ENCODE assay signal across 8 cellular contexts in the genomic region with DNA sequence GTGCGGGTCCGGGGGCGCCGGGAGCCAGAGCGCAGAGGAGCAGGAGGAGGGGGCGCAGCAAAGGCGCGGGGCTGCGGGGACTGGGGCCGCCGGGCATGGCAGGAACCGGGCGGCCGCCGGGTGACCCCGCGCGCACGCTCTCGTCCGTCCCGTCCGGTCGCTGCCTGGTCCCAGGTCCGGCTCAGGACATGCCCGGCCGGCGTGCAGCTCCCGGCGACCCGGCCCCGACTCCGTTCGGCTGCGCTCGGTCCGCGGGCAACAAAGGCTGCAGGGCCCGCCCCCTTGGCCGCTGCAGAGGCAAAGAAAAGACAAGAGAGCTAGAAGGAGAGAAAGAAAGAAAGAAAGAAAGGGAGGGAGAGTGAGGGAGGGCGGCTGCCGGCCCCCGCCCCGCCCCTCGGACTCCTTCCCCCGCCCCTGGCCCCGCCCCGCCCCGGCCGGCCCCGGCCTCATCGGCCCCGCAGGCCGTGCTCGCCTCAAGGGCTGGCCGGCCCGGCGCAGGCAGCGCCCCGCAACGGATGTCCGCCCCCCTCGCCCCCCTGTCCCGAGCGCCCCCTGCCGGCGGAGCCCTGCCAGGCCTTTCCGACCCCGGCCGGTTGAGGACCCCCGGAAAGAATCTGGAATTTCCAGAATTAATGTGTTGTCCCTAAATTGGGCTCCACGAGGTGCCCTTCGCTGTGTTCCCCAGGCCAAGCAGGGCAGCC. TPM values are rescaled to one million over a fixed set of nuclear protein-coding genes. Genes with fewer than 3 reads are reported as not detected.
A peak's percentile ranks its signal among the peaks of the same experiment; 100 is the strongest.
DNase-seq lines count a peak whose midpoint lies in the region; TF ChIP-seq lines count a peak whose summit lies in the region.

A gene with protein sequence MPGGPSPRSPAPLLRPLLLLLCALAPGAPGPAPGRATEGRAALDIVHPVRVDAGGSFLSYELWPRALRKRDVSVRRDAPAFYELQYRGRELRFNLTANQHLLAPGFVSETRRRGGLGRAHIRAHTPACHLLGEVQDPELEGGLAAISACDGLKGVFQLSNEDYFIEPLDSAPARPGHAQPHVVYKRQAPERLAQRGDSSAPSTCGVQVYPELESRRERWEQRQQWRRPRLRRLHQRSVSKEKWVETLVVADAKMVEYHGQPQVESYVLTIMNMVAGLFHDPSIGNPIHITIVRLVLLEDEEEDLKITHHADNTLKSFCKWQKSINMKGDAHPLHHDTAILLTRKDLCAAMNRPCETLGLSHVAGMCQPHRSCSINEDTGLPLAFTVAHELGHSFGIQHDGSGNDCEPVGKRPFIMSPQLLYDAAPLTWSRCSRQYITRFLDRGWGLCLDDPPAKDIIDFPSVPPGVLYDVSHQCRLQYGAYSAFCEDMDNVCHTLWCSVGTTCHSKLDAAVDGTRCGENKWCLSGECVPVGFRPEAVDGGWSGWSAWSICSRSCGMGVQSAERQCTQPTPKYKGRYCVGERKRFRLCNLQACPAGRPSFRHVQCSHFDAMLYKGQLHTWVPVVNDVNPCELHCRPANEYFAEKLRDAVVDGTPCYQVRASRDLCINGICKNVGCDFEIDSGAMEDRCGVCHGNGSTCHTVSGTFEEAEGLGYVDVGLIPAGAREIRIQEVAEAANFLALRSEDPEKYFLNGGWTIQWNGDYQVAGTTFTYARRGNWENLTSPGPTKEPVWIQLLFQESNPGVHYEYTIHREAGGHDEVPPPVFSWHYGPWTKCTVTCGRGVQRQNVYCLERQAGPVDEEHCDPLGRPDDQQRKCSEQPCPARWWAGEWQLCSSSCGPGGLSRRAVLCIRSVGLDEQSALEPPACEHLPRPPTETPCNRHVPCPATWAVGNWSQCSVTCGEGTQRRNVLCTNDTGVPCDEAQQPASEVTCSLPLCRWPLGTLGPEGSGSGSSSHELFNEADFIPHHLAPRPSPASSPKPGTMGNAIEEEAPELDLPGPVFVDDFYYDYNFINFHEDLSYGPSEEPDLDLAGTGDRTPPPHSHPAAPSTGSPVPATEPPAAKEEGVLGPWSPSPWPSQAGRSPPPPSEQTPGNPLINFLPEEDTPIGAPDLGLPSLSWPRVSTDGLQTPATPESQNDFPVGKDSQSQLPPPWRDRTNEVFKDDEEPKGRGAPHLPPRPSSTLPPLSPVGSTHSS (N-terminal part only) (minus strand): TSS at position 341 of the 701 bp plus-strand sequence. CDS start 244 bp downstream, at position 97.

- H2BK15ac ChIP-seq in H9 (ENCODE audit: low read depth, low read length): 0 out of 2 replicates have a peak within 1 kb of the TSS, but pooled peaks have one; percentile 69

- DNase-seq in H9: peak; percentile 90
- DNase-seq in NCI-H510A treated with DMSO at 0.1 percent for 48 hours (lab: John Stamatoyannopoulos, UW): peak; percentile 9
- DNase-seq in activated T-cell treated with anti-CD3 and anti-CD28 coated beads, Interleukin-2, amount 50 U/mL, for 48 hours: peak; percentile 61 to 66
- DNase-seq in esophagus squamous epithelium (lab: John Stamatoyannopoulos, UW): no peak
- peak; percentile 17 for DNase-seq in stimulated activated naive CD4-positive, alpha-beta T cell treated with Interleukin-2 at 50 U/mL for 16 hours (lab: John Stamatoyannopoulos, UW)
- DNase-seq in NCI-H1694 (lab: John Stamatoyannopoulos, UW): no peak

- H3T11ph ChIP-seq in H9 (ENCODE audit: low read length): no peak within 1 kb of the TSS

- H3K14ac ChIP-seq in H9 (ENCODE audit: insufficient read depth, low read length): peak within 1 kb of the TSS; percentile 90

- peaks cover 21 to 28% of the 10 kb centered on the region in 2 experiments for H3K4me1 Mint-ChIP-seq in H9

- H3K27me3 ChIP-seq in H9 (ENCODE audit: insufficient read depth, low read length): no peaks in the 10 kb centered on the region; the same call in 1 of the 2 replicates
- peaks cover 0 to 34% (median 0%) of the 10 kb centered on the region in 4 donors for H3K27me3 ChIP-seq in esophagus squamous epithelium
- no peaks in the 10 kb centered on the region for H3K27me3 ChIP-seq in muscle layer of colon (ENCODE audit: control insufficient read depth in 1 of 2, insufficient read depth in 2 of 2, low read length in 2 of 2)

- peaks cover 30% of the 10 kb centered on the region for H3K27me3 Mint-ChIP-seq in H9 (ENCODE audit: low read depth)

- H3K4me2 ChIP-seq in H9 (ENCODE audit: insufficient read depth, insufficient read length, low read length): peak within 1 kb of the TSS; percentile 80

- no peak within 1 kb of the TSS for H4K5ac ChIP-seq in H9 (ENCODE audit: insufficient read length, low read depth, low read length)

- H3K36me3 Mint-ChIP-seq in H9 (ENCODE audit: insufficient read depth in 1 of 3, low read depth in 3 of 3): no peaks in the 10 kb centered on the region; a peak in 1 of 7 replicates

- H3K36me3 ChIP-seq in ES-I3 (ENCODE audit: insufficient read depth, low read length) (no peaks in the 10 kb centered on the region), esophagus squamous epithelium (no peaks in the 10 kb centered on the region), muscle layer of colon (ENCODE audit: insufficient read depth, low read length) (no peaks in the 10 kb centered on the region)

- no peak within 1 kb of the TSS for H3K27ac Mint-ChIP-seq in H9

- H2BK120ac ChIP-seq in H9 (ENCODE audit: low read depth, low read length, poor library complexity, severe bottlenecking): no peak within 1 kb of the TSS

- H3K4me3 ChIP-seq in esophagus squamous epithelium (peak within 1 kb of the TSS; percentile 44 to 76 (median 66)), muscle layer of colon (ENCODE audit: low read depth in 1 of 2, low read length in 2 of 2) (peak within 1 kb of the TSS; percentile 61 to 93)

- peak within 1 kb of the TSS; percentile 46 for H4K8ac ChIP-seq in H9 (replicated peaks; ENCODE audit: insufficient read length, low read depth, low read length)

- intact Hi-C loops in esophagus squamous epithelium (cut with DNase I): no loop called here

- H3K4ac ChIP-seq in H9 (ENCODE audit: low read depth, low read length): no peak within 1 kb of the TSS

- no peaks in the 10 kb centered on the region; the same call in 1 of the 2 replicates for H3K79me2 ChIP-seq in H9 (ENCODE audit: insufficient read depth, low read length)

- H3K4me3 Mint-ChIP-seq in H9: peak within 1 kb of the TSS; percentile 80 to 87

- WGBS in H9 (ENCODE audit: extremely low coverage, insufficient read length, low lambda C conversion rate): no CpG with 5 or more reads among the region's 73 CpGs
- 0 to 7% methylated on average over 3 to 27 of the region's 73 CpGs for WGBS in esophagus squamous epithelium, 2 donors

- H2AK5ac ChIP-seq in H9 (ENCODE audit: insufficient read length, low read length): no peak within 1 kb of the TSS

- no peaks in the 10 kb centered on the region for H3K9me3 Mint-ChIP-seq in H9

- H3K23ac ChIP-seq in H9 (ENCODE audit: insufficient read length, low read depth, low read length): no peak within 1 kb of the TSS

- H3K18ac ChIP-seq in H9 (ENCODE audit: insufficient read length, low read depth, low read length): peak within 1 kb of the TSS; percentile 75

- H3K9ac ChIP-seq in ES-I3 (ENCODE audit: low read depth, low read length) (peak within 1 kb of the TSS; percentile 93), H9 (ENCODE audit: extremely low read depth, insufficient read length, low read length) (peak within 1 kb of the TSS; percentile 52), muscle layer of colon (ENCODE audit: low read length) (peak within 1 kb of the TSS; percentile 53)

- H2BK12ac ChIP-seq in H9 (ENCODE audit: insufficient read length, low read depth, low read length): peak within 1 kb of the TSS; percentile 67

- peaks cover 12% of the 10 kb centered on the region for H3K23me2 ChIP-seq in H9 (ENCODE audit: insufficient read length, low read depth, low read length, poor library complexity, severe bottlenecking)

- no peaks in the 10 kb centered on the region for H3K79me1 ChIP-seq in H9 (ENCODE audit: insufficient read depth, low read depth, low read length, poor library complexity, severe bottlenecking)

- H3K27ac ChIP-seq in H9 (ENCODE audit: insufficient read length, low read depth, low read length) (no peak within 1 kb of the TSS), esophagus squamous epithelium (peak within 1 kb of the TSS; percentile 27 to 77 (median 66)), muscle layer of colon (ENCODE audit: low read depth, low read length) (peak within 1 kb of the TSS; percentile 92)

- peak within 1 kb of the TSS; percentile 17 for H4K91ac ChIP-seq in H9 (ENCODE audit: insufficient read length, low read depth, low read length)

- H3K56ac ChIP-seq in H9 (ENCODE audit: insufficient read length, low read depth, low read length): no peak within 1 kb of the TSS

- H2BK20ac ChIP-seq in H9 (ENCODE audit: low read depth, low read length, poor library complexity, severe bottlenecking): no peak within 1 kb of the TSS

- H3K4me1 ChIP-seq in ES-I3 (ENCODE audit: insufficient read depth, low read length) (peaks cover 4% of the 10 kb centered on the region), H9 (ENCODE audit: insufficient read depth, low read length) (peaks cover 2% of the 10 kb centered on the region; the same call in 1 of the 2 replicates), esophagus squamous epithelium (peaks cover 12 to 25% (median 14%) of the 10 kb centered on the region in 3 donors), muscle layer of colon (ENCODE audit: insufficient read depth, low read length) (peaks cover 11% of the 10 kb centered on the region)

- no peak within 1 kb of the TSS for H2AFZ ChIP-seq in H9 (ENCODE audit: low read length)

- H2BK5ac ChIP-seq in H9 (ENCODE audit: insufficient read length, low read length): no peak within 1 kb of the TSS

- no peaks in the 10 kb centered on the region for H4K20me1 ChIP-seq in H9 (ENCODE audit: control insufficient read depth, insufficient read depth, insufficient read length)

- TF ChIP-seq POLR2A in esophagus squamous epithelium (IDR thresholded peaks at IDR 0.05): no peak

- H3K9me3 ChIP-seq in ES-I3 (ENCODE audit: control insufficient read depth, insufficient read depth, low read length) (no peaks in the 10 kb centered on the region), H9 (ENCODE audit: control insufficient read depth, low read depth, low read length) (no peaks in the 10 kb centered on the region), esophagus squamous epithelium (no peaks in the 10 kb centered on the region), muscle layer of colon (ENCODE audit: low read length) (no peaks in the 10 kb centered on the region)

- peak; percentile 78 for TF ChIP-seq CTCF in H9 (conservative IDR thresholded peaks at IDR 0.05)
- TF ChIP-seq CTCF in esophagus squamous epithelium (IDR thresholded peaks at IDR 0.05): peak; percentile 35 to 74 (median 45)

RNA-seq across cellular contexts. Expression of the gene that starts here (rescaled TPM):
- 23.1 and 25.0 TPM in 2 replicates for total RNA-seq in H9 (2021)
- under 1 TPM; 0.42 to 0.76 (median 0.56) TPM for total RNA-seq in esophagus squamous epithelium

Comparison
In these comparisons a context has a peak if more than half of its experiments do, and no peak if none do; other contexts are left out.
1. RNA of the gene that starts here (total RNA-seq): 23.1 to 25.0 TPM in H9; 0.42 to 0.76 TPM in esophagus squamous epithelium; every median in the first group is over 10 times any median in the second.
2. DNase-seq: peak in H9 (single experiment), NCI-H510A treated with DMSO at 0.1 percent for 48 hours (single experiment), activated T-cell treated with anti-CD3 and anti-CD28 coated beads, Interleukin-2, amount 50 U/mL, for 48 hours (2 of 2) and stimulated activated naive CD4-positive, alpha-beta T cell treated with Interleukin-2 at 50 U/mL for 16 hours (single experiment); none in esophagus squamous epithelium (single experiment) and NCI-H1694 (single experiment).
3. Peak in every context shown above with its lines, with median percentiles within 50 percentile points of each other: H3K9ac ChIP-seq.